26 cellular contexts compared by ENCODE assay signal in the genomic region with DNA sequence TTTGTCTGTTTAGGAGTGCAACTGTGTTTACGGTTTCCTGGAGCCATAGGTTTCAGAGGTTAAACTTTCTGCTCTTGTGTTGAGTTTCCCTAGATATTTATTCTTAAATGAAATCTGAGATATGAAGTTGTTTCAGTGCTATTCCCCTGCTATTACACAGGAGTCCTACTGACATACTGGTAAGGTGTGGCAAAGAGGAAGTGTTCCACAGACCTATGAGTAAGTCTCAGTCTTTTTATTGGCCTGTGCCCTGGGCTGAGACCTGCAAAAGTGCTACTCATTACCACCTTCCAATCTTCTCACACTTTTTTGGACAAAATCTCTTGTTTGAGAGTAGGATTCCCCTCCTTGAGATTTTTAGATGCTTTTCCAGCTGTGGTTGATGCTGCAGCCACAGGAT. TPM values are rescaled to one million over a fixed set of nuclear protein-coding genes. Genes with fewer than 3 reads are reported as not detected.
DNase-seq lines count a peak whose midpoint lies in the region; ATAC-seq, FAIRE-seq and TF ChIP-seq lines count a peak whose summit lies in the region.
"Had no signal": no experiment of that assay in that cellular context is flagged by ENCODE, and none has a peak within 500 bp of the region (broad histone marks: within the 10 kb centered on the region; RNA-seq: fewer than 3 reads in every experiment).

No MANE protein-coding gene starts in this region.

- TF ChIP-seq POLR2A in GM12878 (IDR thresholded peaks at IDR 0.05; ENCODE audit: low read depth, low read length) = no peak

- no peak overlapping the region for H3K4me3 Mint-ChIP-seq in activated CD4-positive, alpha-beta memory T cell treated with anti-CD3 and anti-CD28 coated beads, Interleukin-2, amount 10 ng/mL, durations not matched to agents 7 days and 5 days
- H3K4me3 Mint-ChIP-seq: CD4-positive, CD25-positive, alpha-beta regulatory T cell; CD8-positive, alpha-beta memory T cell; IgD-negative memory B cell had no signal

- CTCF ChIA-PET in GM12878 (lab: Yijun Ruan, JAX) = no interaction called here
- CTCF ChIA-PET in activated CD4-positive, alpha-beta memory T cell treated with anti-CD3 and anti-CD28 coated beads, Interleukin-2, amount 10 ng/mL, durations not matched to agents 7 days and 5 days (lab: Charles Lee) = no interaction called here

- SMC1A ChIA-PET in GM12878 (lab: Charles Lee; ENCODE audit: uncharacterized antibody, unreplicated experiment) = no interaction called here

- no TSS peak for BruUV-seq in GM12878 (replicated peaks; lab: Mats Ljungman, UMichigan)

- H3K9me3 Mint-ChIP-seq in activated CD4-positive, alpha-beta memory T cell treated with anti-CD3 and anti-CD28 coated beads, Interleukin-2, amount 10 ng/mL, durations not matched to agents 7 days and 5 days = no peaks in the 10 kb centered on the region
- H3K9me3 Mint-ChIP-seq: CD4-positive, CD25-positive, alpha-beta regulatory T cell had no signal

- ATAC-seq in GM18868 (IDR thresholded peaks at IDR 0.05; ENCODE audit: unreplicated experiment) (peak; percentile 72), GM12878 (peak; percentile 37; the same call in 1 of the 3 replicates), esophagus mucosa (peak; percentile 75), GM21381 (IDR thresholded peaks at IDR 0.05; ENCODE audit: unreplicated experiment) (no peak)
- ATAC-seq: HepG2 had no signal

- H3K27me3 Mint-ChIP-seq in activated CD4-positive, alpha-beta memory T cell treated with anti-CD3 and anti-CD28 coated beads, Interleukin-2, amount 10 ng/mL, durations not matched to agents 7 days and 5 days = peaks cover 8% of the 10 kb centered on the region

- H3K9me3 ChIP-seq in GM12878 (replicated peaks; ENCODE audit: control insufficient read depth, insufficient read depth, low read length) = no peaks in the 10 kb centered on the region; the same call in 2 of the 3 replicates
- H3K9me3 ChIP-seq: BE2C, HAP-1 had no signal

- H3K4me3 ChIP-seq in GM12878 = no peak overlapping the region
- H3K4me3 ChIP-seq: GM23248, HAP-1 had no signal

- 53% methylated on average over 1 of the region's 1 CpG for WGBS in GM12878 (ENCODE audit: insufficient coverage, insufficient replicate concordance, low lambda C conversion rate, missing lambda C conversion rate)

- POLR2A ChIA-PET in GM12878 (lab: Charles Lee) = no interaction called here
- POLR2A ChIA-PET in activated CD4-positive, alpha-beta memory T cell treated with anti-CD3 and anti-CD28 coated beads, Interleukin-2, amount 10 ng/mL, durations not matched to agents 7 days and 5 days (lab: Charles Lee) = no interaction called here

- H3K27me3 ChIP-seq in GM12878 (replicated peaks in 1 of 2; ENCODE audit: control insufficient read depth in 2 of 2, insufficient read depth in 2 of 2, low read length in 1 of 2) = no peaks in the 10 kb centered on the region
- H3K27me3 ChIP-seq: BE2C had no signal

- H3K4me1 ChIP-seq in GM12878 (ENCODE audit: control insufficient read depth, insufficient read depth, low read length) = no peaks in the 10 kb centered on the region
- H3K4me1 ChIP-seq: BE2C, HAP-1 had no signal

- no peak overlapping the region for H3K4me2 ChIP-seq in GM12878 (ENCODE audit: control insufficient read depth, insufficient read depth)

- no peak overlapping the region for H3K27ac Mint-ChIP-seq in activated CD4-positive, alpha-beta memory T cell treated with anti-CD3 and anti-CD28 coated beads, Interleukin-2, amount 10 ng/mL, durations not matched to agents 7 days and 5 days
- H3K27ac Mint-ChIP-seq: CD4-positive, CD25-positive, alpha-beta regulatory T cell; IgD-negative memory B cell had no signal

- RAD21 ChIA-PET in GM12878 (lab: Charles Lee; ENCODE audit: unreplicated experiment) = no interaction called here

- no peaks in the 10 kb centered on the region for H4K20me1 ChIP-seq in GM12878 (ENCODE audit: control insufficient read depth, insufficient read depth)

- no peak for TF ChIP-seq CTCF in GM12878 (IDR thresholded peaks at IDR 0.05 in 2 of 3, conservative IDR thresholded peaks at IDR 0.05 in 1 of 3; ENCODE audit: control insufficient read depth in 2 of 3, extremely low read depth in 1 of 3, insufficient read depth in 1 of 3, low read depth in 3 of 3, low read length in 3 of 3)

- FAIRE-seq in GM12878 (lab: Jason Lieb, UNC) = no peak
- FAIRE-seq: A204.1, GM12892, GM19239, HepG2 had no signal

- TF ChIP-seq EP300 in GM12878 (IDR thresholded peaks at IDR 0.05; ENCODE audit: borderline replicate concordance in 1 of 2, control insufficient read depth in 1 of 2, low read depth in 2 of 2, low read length in 2 of 2) = no peak

- intact Hi-C loops in GM12878 (cut with micrococcal nuclease; ENCODE audit: unreplicated experiment) = no loop called here

- no peaks in the 10 kb centered on the region for H3K36me3 Mint-ChIP-seq in activated CD4-positive, alpha-beta memory T cell treated with anti-CD3 and anti-CD28 coated beads, Interleukin-2, amount 10 ng/mL, durations not matched to agents 7 days and 5 days (ENCODE audit: low read depth)
- H3K36me3 Mint-ChIP-seq: CD4-positive, CD25-positive, alpha-beta regulatory T cell; CD8-positive, alpha-beta memory T cell; IgD-negative memory B cell had no signal

- H2AFZ ChIP-seq in GM12878 (ENCODE audit: control insufficient read depth, low read depth, low read length) = no peak overlapping the region
- H2AFZ ChIP-seq: GM23248 had no signal

- DNase-seq in GM12878 (ENCODE audit: low read depth, low spot score) (no peak), SW480 (ENCODE audit: low spot score) (no peak)
- no peak for DNase-seq in activated CD4-positive, alpha-beta memory T cell treated with anti-CD3 and anti-CD28 coated beads, Interleukin-2, amount 10 ng/mL, durations not matched to agents 7 days and 5 days
- DNase-seq: ACHN; BE2C; C1 segment of cervical spinal cord; CD4-positive, CD25-positive, alpha-beta regulatory T cell; CD8-positive, alpha-beta memory T cell; COR-L47; DMS 273 treated with DMSO at 0.1 percent for 48 hours; DMS53; DND-41; EL; GM23248; KG1 had no signal

- no peaks in the 10 kb centered on the region for H3K4me1 Mint-ChIP-seq in activated CD4-positive, alpha-beta memory T cell treated with anti-CD3 and anti-CD28 coated beads, Interleukin-2, amount 10 ng/mL, durations not matched to agents 7 days and 5 days
- H3K4me1 Mint-ChIP-seq: CD8-positive, alpha-beta memory T cell; IgD-negative memory B cell had no signal

- H3K27ac ChIP-seq in GM12878 (ENCODE audit: control insufficient read depth, insufficient read depth) = no peak overlapping the region
- H3K27ac ChIP-seq: GM23248 had no signal

- H3K36me3 ChIP-seq in GM12878 (ENCODE audit: control insufficient read depth in 2 of 2, insufficient read depth in 2 of 2, low read length in 1 of 2) = no peaks in the 10 kb centered on the region
- H3K36me3 ChIP-seq: BE2C, HAP-1 had no signal

- no peak overlapping the region for H3K9ac ChIP-seq in GM12878 (ENCODE audit: control insufficient read depth, insufficient read depth, low read length)
- H3K9ac ChIP-seq: GM23248 had no signal

- in situ Hi-C loops in GM12878 (cut with MboI) = no loop called here

- no peak for TF ChIP-seq RAD21 in GM12878 (IDR thresholded peaks at IDR 0.05; ENCODE audit: insufficient read depth, low read depth, low read length)

- H3K79me2 ChIP-seq in GM12878 (ENCODE audit: control insufficient read depth, insufficient read depth, low read length) = no peaks in the 10 kb centered on the region

TF ChIP-seq in GM12878, 131 proteins besides CTCF, POLR2A, EP300 and RAD21 (continues in another document):
- TF ChIP-seq REST (IDR thresholded peaks at IDR 0.05; ENCODE audit: low read depth, low read length) = no peak

RNA-seq across cellular contexts. Expression of gene MAGEA8, which starts 35.6 kb away (rescaled TPM):
- 0.27 and 0.38 TPM in 2 replicates for total RNA-seq in GM12878 (2013; cell fraction: nucleolus; rRNA removed)
- not detected in 2 replicates for total RNA-seq in GM12878 (2014; rRNA removed)
- total RNA-seq in GM12878 (2014; rRNA removed; fragmentation: Illumina TruSeq; extraction: Trizol) = not detected in 2 replicates
- not detected in 2 replicates for total RNA-seq in GM12878 (2021)
- polyA plus RNA-seq in GM12878 (2011; ENCODE audit: low read depth) = not detected
- 0.04 and 0.20 TPM in 2 replicates for polyA plus RNA-seq in GM12878 (2011; rRNA removed)
- polyA plus RNA-seq in GM12878 (2011; cell fraction: cytosol; rRNA removed) = 0.06 and 0.07 TPM in 2 replicates
- polyA plus RNA-seq in GM12878 (2011; cell fraction: nucleus; rRNA removed) = 0.09 and 0.12 TPM in 2 replicates
- polyA plus RNA-seq in GM12878 (2012) = not detected in 2 replicates
- 0.06 TPM in 1 of 2 replicates, not detected in the other for polyA plus RNA-seq in GM12878 (2014; fragmentation: Illumina TruSeq; extraction: Trizol)
- polyA plus RNA-seq in GM12878 (2014; fragmentation: Nextera tagmentation; extraction: Ambion mirVana) = under 1 TPM in 1 of 2 experiments, not detected in 1; 0.13 TPM
- polyA plus RNA-seq in GM12878 (2014; rRNA removed) = not detected in 2 replicates
- not detected for polyA plus RNA-seq in GM12878 (2016; fragmentation: Nextera tagmentation; extraction: Ambion mirVana)
- 0.29 TPM in 1 of 2 replicates, not detected in the other for polyA minus RNA-seq in GM12878 (2011; rRNA and poly(A)+ RNA removed)
- polyA minus RNA-seq in GM12878 (2011; cell fraction: cytosol; rRNA and poly(A)+ RNA removed) = not detected in 2 replicates
- polyA minus RNA-seq in GM12878 (2011; cell fraction: nucleus; rRNA and poly(A)+ RNA removed) = not detected in 2 replicates
- total RNA-seq in esophagus mucosa = not detected
- total RNA-seq in activated CD4-positive, alpha-beta memory T cell treated with anti-CD3 and anti-CD28 coated beads, Interleukin-2, amount 10 ng/mL, durations not matched to agents 7 days and 5 days = not detected
- total RNA-seq: CD4-positive, CD25-positive, alpha-beta regulatory T cell; CD8-positive, alpha-beta memory T cell; G401; GM23248; H4; HepG2 had no signal
- polyA plus RNA-seq: CD4-positive, CD25-positive, alpha-beta regulatory T cell; CD8-positive, alpha-beta memory T cell; GM23248; HepG2; IgD-negative memory B cell had no signal
